ENCODE assay signal across 8 cellular contexts in the genomic region with DNA sequence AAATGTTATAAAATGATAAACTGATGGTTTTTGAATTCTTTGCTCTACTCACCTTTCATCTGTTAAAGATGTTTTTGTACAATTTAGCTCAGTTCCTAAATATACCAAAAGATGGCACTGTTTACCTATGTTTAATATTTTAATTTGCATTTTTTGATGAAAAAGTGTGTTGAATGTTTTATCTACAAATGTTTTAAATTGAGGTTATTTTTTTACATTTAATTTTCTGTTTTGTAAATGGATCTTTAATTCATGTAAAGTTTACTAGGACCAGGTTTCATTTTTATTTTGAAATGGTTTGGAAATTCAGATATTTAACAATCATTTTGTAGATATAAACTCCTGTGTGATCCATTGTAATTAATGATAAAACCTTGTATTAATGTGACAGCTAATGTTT. TPM values are rescaled to one million over a fixed set of nuclear protein-coding genes. Genes with fewer than 3 reads are reported as not detected.
DNase-seq lines count a peak whose midpoint lies in the region; FAIRE-seq and TF ChIP-seq lines count a peak whose summit lies in the region.

No MANE protein-coding gene starts in this region.

- DNase-seq in AG04450 (ENCODE audit: low read depth, low spot score) (no peak), GM13976 (ENCODE audit: low spot score) (peak; percentile 36), OCI-LY7 (ENCODE audit: low spot score) (peak; percentile 38), fibroblast of the aortic adventitia (ENCODE audit: low read depth) (peak; percentile 66), superior temporal gyrus (ENCODE audit: extremely low spot score) (peak; percentile 85), Ammon's horn (ENCODE audit: low spot score) (no peak), GM12891 (ENCODE audit: insufficient read length, low spot score) (no peak)
- no peak for DNase-seq in T-helper 2 cell treated with Interferon-gamma antibody and Interleukin-4, amounts not matched to agents 5 μg/mL and 100 μg/mL, for 36 hours (ENCODE audit: low spot score)

- H3K27ac Mint-ChIP-seq in T-helper 2 cell treated with Interferon-gamma antibody and Interleukin-4, amounts not matched to agents 5 μg/mL and 100 μg/mL, for 36 hours: no peak overlapping the region

- H3K36me3 Mint-ChIP-seq in T-helper 2 cell treated with Interferon-gamma antibody and Interleukin-4, amounts not matched to agents 5 μg/mL and 100 μg/mL, for 36 hours (ENCODE audit: low read depth): peaks cover 7% of the 10 kb centered on the region

- CTCF ChIA-PET in AG04450 (lab: Charles Lee) (interaction anchor here (0.6 to 5.6 kb wide), 19 partner anchors 8 to 1583 kb away, joined by 3 to 133 read pairs (median 3); a partner anchor contains a TSS), OCI-LY7 (lab: Charles Lee; ENCODE audit: unreplicated experiment) (interaction anchor here (2.7 kb wide), 1 partner anchor 1024 kb away, joined by 12 read pairs; no protein-coding TSS in a partner anchor)

- H3K4me3 ChIP-seq in AG04450 (ENCODE audit: low read depth, low read length) (no peak overlapping the region), OCI-LY7 (ENCODE audit: low read depth, low read length, poor library complexity, severe bottlenecking) (peak overlapping the region; percentile 39), fibroblast of the aortic adventitia (ENCODE audit: low read depth, low read length) (no peak overlapping the region)

- H3K36me3 ChIP-seq in OCI-LY7 (ENCODE audit: insufficient read depth, low read length): no peaks in the 10 kb centered on the region; the same call in 1 of the 2 replicates

- no peak overlapping the region for H3K27ac ChIP-seq in AG04450 (ENCODE audit: low read depth, low read length)
- H3K27ac ChIP-seq in OCI-LY7 (ENCODE audit: low read depth, low read length, poor library complexity, severe bottlenecking): peak overlapping the region; percentile 48

- peaks cover 5% of the 10 kb centered on the region; the same call in 1 of the 2 replicates for H4K20me1 ChIP-seq in OCI-LY7 (ENCODE audit: insufficient read depth, low read length)

- peak overlapping the region; percentile 78 for H3K4me2 ChIP-seq in OCI-LY7 (ENCODE audit: low read length)

- H3K27me3 ChIP-seq in AG04450 (ENCODE audit: control insufficient read depth, insufficient read depth, low read length): no peaks in the 10 kb centered on the region

- peaks cover 22% of the 10 kb centered on the region for H3K4me1 ChIP-seq in OCI-LY7 (ENCODE audit: insufficient read depth, low read length, poor library complexity, severe bottlenecking)

- no peak overlapping the region for H3K4me3 Mint-ChIP-seq in T-helper 2 cell treated with Interferon-gamma antibody and Interleukin-4, amounts not matched to agents 5 μg/mL and 100 μg/mL, for 36 hours

- TF ChIP-seq CTCF in AG04450 (IDR thresholded peaks at IDR 0.05; ENCODE audit: low read depth, low read length) (peak; percentile 53), GM13976 (IDR thresholded peaks at IDR 0.05; ENCODE audit: borderline replicate concordance, control extremely low read depth, extremely low read depth, insufficient read depth, missing control alignments) (no peak), OCI-LY7 (conservative IDR thresholded peaks at IDR 0.05; ENCODE audit: low read length) (peak; percentile 92), fibroblast of the aortic adventitia (IDR thresholded peaks at IDR 0.05; ENCODE audit: insufficient read depth, low read length) (peak; percentile 54)

- H3K27me3 Mint-ChIP-seq in T-helper 2 cell treated with Interferon-gamma antibody and Interleukin-4, amounts not matched to agents 5 μg/mL and 100 μg/mL, for 36 hours (ENCODE audit: low read depth): no peaks in the 10 kb centered on the region

- H3K9me2 ChIP-seq in OCI-LY7 (ENCODE audit: insufficient read depth, low read length): no peaks in the 10 kb centered on the region

- no peak for TF ChIP-seq POLR2A in GM12891 (IDR thresholded peaks at IDR 0.05; ENCODE audit: low read depth, low read length)

- FAIRE-seq in GM12891 (lab: Jason Lieb, UNC): no peak

- H3K9me3 ChIP-seq in AG04450 (ENCODE audit: control insufficient read depth, insufficient read depth, low read length) (no peaks in the 10 kb centered on the region), OCI-LY7 (ENCODE audit: low read length) (no peaks in the 10 kb centered on the region)

- H3K4me1 Mint-ChIP-seq in T-helper 2 cell treated with Interferon-gamma antibody and Interleukin-4, amounts not matched to agents 5 μg/mL and 100 μg/mL, for 36 hours (ENCODE audit: low read depth): peaks cover 15% of the 10 kb centered on the region

- peaks cover 3% of the 10 kb centered on the region for H3K9me3 Mint-ChIP-seq in T-helper 2 cell treated with Interferon-gamma antibody and Interleukin-4, amounts not matched to agents 5 μg/mL and 100 μg/mL, for 36 hours

- intact Hi-C loops in OCI-LY7 (cut with micrococcal nuclease; ENCODE audit: unreplicated experiment): loop anchor here (1.0 to 10.0 kb wide), 2 partner anchors 1025 to 1371 kb away; no protein-coding TSS in a partner anchor

- no TSS peak for BruUV-seq in OCI-LY7 (replicated peaks; lab: Mats Ljungman, UMichigan)

- POLR2A ChIA-PET in AG04450 (lab: Yijun Ruan, JAX) (interaction anchor here (1.0 kb wide), 1 partner anchor 1029 kb away, joined by 11 read pairs; a partner anchor contains a TSS), OCI-LY7 (lab: Charles Lee) (interaction anchor here (0.7 to 3.4 kb wide), 5 partner anchors 9 to 1030 kb away, joined by 3 to 18 read pairs (median 3); a partner anchor contains a TSS)

- in situ Hi-C loops in GM13976 (cut with MboI; ENCODE audit: low sequenced_read_pairs, unreplicated experiment): loop anchor here (10.0 to 25.0 kb wide), 3 partner anchors 648 to 1373 kb away; no protein-coding TSS in a partner anchor

- peaks cover 21% of the 10 kb centered on the region; the same call in 1 of the 2 replicates for H3K79me2 ChIP-seq in OCI-LY7 (ENCODE audit: insufficient read depth, low read depth, low read length)

- H2AFZ ChIP-seq in OCI-LY7 (ENCODE audit: low read length): no peak overlapping the region

TF ChIP-seq in GM12891, 5 proteins besides CTCF, POLR2A, EP300 and RAD21:
- TF ChIP-seq PAX5 (IDR thresholded peaks at IDR 0.05; ENCODE audit: insufficient read depth, low read length, severe bottlenecking) (no peak), POLR2AphosphoS5 (IDR thresholded peaks at IDR 0.05; ENCODE audit: low read depth, low read length) (no peak), TAF1 (IDR thresholded peaks at IDR 0.05; ENCODE audit: low read depth, low read length) (no peak), SPI1 (IDR thresholded peaks at IDR 0.05; ENCODE audit: low read depth, low read length) (no peak), POU2F2 (IDR thresholded peaks at IDR 0.05; ENCODE audit: low read depth, low read length) (no peak)
TF ChIP-seq in GM12891: peak in this region for 0.

RNA-seq across cellular contexts. Expression of a gene that starts 30.0 kb away (rescaled TPM):
- polyA plus RNA-seq in AG04450 (2011; rRNA removed): 6.8 and 9.2 TPM in 2 replicates
- 13.0 and 16.4 TPM in 2 replicates for polyA minus RNA-seq in AG04450 (2011; rRNA and poly(A)+ RNA removed)
- total RNA-seq in OCI-LY7 (2014; rRNA removed; shearing (Covaris generic)): 19.9 and 21.6 TPM in 2 replicates
- total RNA-seq in OCI-LY7 (2022) (20.3 and 21.1 TPM in 2 replicates), fibroblast of the aortic adventitia (ENCODE audit: low replicate concordance) (11.3 and 20.0 TPM in 2 replicates)
- polyA plus RNA-seq in GM12891 (2012; ENCODE audit: low read depth, missing spikeins): 8.1 TPM

Comparison
In these comparisons a context has a peak if more than half of its experiments do, and no peak if none do; other contexts are left out.
1. DNase-seq: peak in GM13976 (single experiment), OCI-LY7 (single experiment), fibroblast of the aortic adventitia (single experiment) and superior temporal gyrus (single experiment); none in AG04450 (single experiment), T-helper 2 cell treated with Interferon-gamma antibody and Interleukin-4, amounts not matched to agents 5 μg/mL and 100 μg/mL, for 36 hours (single experiment), Ammon's horn (single experiment) and GM12891 (single experiment).